ENCODE assay signal across 1 cellular context in the genomic region with DNA sequence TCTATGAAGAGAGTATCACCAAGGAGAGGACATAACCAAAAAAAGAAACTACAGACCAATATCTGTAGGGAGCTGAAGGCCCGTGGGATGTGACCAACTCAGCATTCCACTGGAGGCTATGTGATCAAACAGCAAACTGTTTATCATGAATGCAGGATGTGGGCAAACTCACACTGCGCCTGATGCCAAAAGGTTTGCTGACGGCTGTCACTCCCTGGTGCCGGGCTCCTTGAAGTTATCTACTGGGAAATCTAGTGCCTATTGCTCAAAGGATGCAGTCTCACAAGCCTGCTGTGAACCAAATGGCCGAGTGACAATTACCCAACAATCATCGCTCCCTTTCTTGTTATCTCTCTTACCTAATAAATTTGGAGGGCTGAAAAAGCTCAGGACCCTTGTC. TPM values are rescaled to one million over a fixed set of nuclear protein-coding genes. Genes with fewer than 3 reads are reported as not detected.
"Had no signal": no experiment of that assay in that cellular context is flagged by ENCODE, and none has a peak within 500 bp of the region (broad histone marks: within the 10 kb centered on the region; RNA-seq: fewer than 3 reads in every experiment).

No MANE protein-coding gene starts in this region.

RNA-seq across cellular contexts. Expression of gene SPIN2A, which starts 34.3 kb away (rescaled TPM):
- total RNA-seq: kidney epithelial cell had no signal
